Comparison of ENCODE assay signal across 1 cellular context in the genomic region with DNA sequence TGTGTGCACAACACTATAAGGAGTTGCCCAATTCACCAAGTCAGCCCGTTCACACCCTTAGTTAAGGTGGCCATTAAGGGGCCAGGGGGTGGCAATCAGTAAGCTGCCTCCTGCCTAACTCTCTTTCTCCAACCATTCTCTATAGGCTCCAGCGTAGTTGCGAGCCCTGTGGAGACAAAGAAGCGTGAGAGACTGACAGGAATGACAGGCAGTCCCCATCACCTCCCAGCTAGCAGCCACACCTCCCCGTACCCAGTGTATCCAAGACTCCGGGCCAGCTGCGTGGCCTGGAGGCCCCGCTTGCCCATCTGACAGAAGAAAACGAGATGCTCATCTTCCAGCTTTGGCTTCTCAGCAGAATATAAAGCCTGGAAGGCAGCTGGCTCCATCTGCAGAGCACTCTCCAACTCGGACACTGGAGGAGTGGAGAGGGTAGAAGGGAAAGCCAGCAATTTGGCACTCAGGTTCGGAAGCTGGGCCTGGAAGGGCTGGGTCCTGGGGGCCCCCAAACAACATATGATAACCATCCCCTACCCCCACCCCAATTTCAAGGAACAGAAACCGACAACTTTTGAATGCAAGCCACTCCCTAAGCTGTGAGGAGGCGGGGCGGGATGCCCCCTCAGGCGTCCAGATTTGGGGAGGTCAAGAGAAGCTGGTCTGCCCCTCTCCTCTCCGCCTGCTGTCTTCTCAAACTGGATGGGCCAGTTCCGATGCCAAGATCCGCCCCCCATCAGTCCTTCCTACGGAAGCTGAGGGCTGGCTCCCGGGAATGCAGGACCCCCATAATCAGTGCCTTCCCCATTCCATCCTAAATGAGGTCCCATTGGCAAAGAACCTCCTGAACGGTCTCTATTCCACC.
TF ChIP-seq lines count a peak whose summit lies in the region.

No MANE protein-coding gene starts in this region.

TF ChIP-seq in HEK293, 187 proteins besides CTCF, POLR2A, EP300 and RAD21 (continued from another document):
- TF ChIP-seq ZNF280C (tag by site-specific recombination; IDR thresholded peaks at IDR 0.05) (no peak), ZNF132 (tag by site-specific recombination; IDR thresholded peaks at IDR 0.05; ENCODE audit: borderline replicate concordance) (no peak), ZNF585B (tag by site-specific recombination; IDR thresholded peaks at IDR 0.05) (no peak), ZNF558 (tag by site-specific recombination; IDR thresholded peaks at IDR 0.05) (no peak)
